ENCODE assay signal across 31 cellular contexts in genomic region chr17:28665994-28666393, GRCh38. TPM values are rescaled to one million over a fixed set of nuclear protein-coding genes. Genes with fewer than 3 reads are reported as not detected.
DNase-seq lines count a peak whose midpoint lies in the region; ATAC-seq, FAIRE-seq and TF ChIP-seq lines count a peak whose summit lies in the region.
"Had no signal": no experiment of that assay in that cellular context is flagged by ENCODE, and none has a peak within 500 bp of the region (broad histone marks: within the 10 kb centered on the region; RNA-seq: fewer than 3 reads in every experiment).

No MANE protein-coding gene starts in this region.

- H3K4me1 Mint-ChIP-seq in activated T-cell treated with anti-CD3 and anti-CD28 coated beads, Interleukin-2, amount 50 U/mL, for 24 hours (ENCODE audit: low read depth) = peaks cover 52% of the 10 kb centered on the region
- peaks cover 40% of the 10 kb centered on the region for H3K4me1 Mint-ChIP-seq in memory B cell

- ATAC-seq in memory B cell (ENCODE audit: low read depth) (no peak), GM21360 (IDR thresholded peaks at IDR 0.05; ENCODE audit: unreplicated experiment) (no peak), HG02840 (IDR thresholded peaks at IDR 0.05; ENCODE audit: low FRiP score, unreplicated experiment) (no peak)
- ATAC-seq: esophagus mucosa, heart left ventricle, mucosa of descending colon, right lobe of liver, T-cell had no signal

- H3K4me3 Mint-ChIP-seq in activated T-cell treated with anti-CD3 and anti-CD28 coated beads, Interleukin-2, amount 50 U/mL, for 24 hours = no peak overlapping the region
- H3K4me3 Mint-ChIP-seq in memory B cell = no peak overlapping the region
- H3K4me3 Mint-ChIP-seq: activated CD4-positive, alpha-beta memory T cell treated with anti-CD3 and anti-CD28 coated beads, Interleukin-2, amount 10 ng/mL, durations not matched to agents 7 days and 5 days; B cell; type B pancreatic cell had no signal

- DNase-seq in activated T-cell treated with anti-CD3 and anti-CD28 coated beads, Interleukin-2, amount 50 U/mL, for 24 hours = no peak
- DNase-seq in activated T-cell treated with anti-CD3 and anti-CD28 coated beads, Interleukin-2, amount 50 U/mL, for 1 hour = no peak
- DNase-seq in GM12891 (ENCODE audit: insufficient read length, low spot score) (no peak), OCI-M1 (lab: John Stamatoyannopoulos, UW) (peak; percentile 20), memory B cell (ENCODE audit: low spot score in 2 of 2) (no peak)
- DNase-seq in NK-92 treated with Interleukin-12 subunit alpha and Interleukin-12 subunit beta, amount 100 ng/mL, for 24 hours (lab: John Stamatoyannopoulos, UW) = no peak
- DNase-seq: activated CD4-positive, alpha-beta memory T cell treated with anti-CD3 and anti-CD28 coated beads, Interleukin-2, amount 10 ng/mL, durations not matched to agents 7 days and 5 days; activated CD4-positive, CD25-positive, alpha-beta regulatory T cell treated with anti-CD3 and anti-CD28 coated beads, Interleukin-2, amount 50 U/mL, for 72 hours; activated naive CD4-positive, alpha-beta T cell; amygdala; cortex of kidney; DMS79; foreskin fibroblast; GF-D8; heart left ventricle; kidney glomerular epithelial cell; mucosa of descending colon; NCI-H1436; NCI-H2081 treated with DMSO at 0.1 percent for 48 hours; NCI-H345; right lobe of liver; SJCRH30; stimulated activated CD4-positive, alpha-beta T cell treated with anti-CD3 and anti-CD28 coated beads, Interleukin-2, amount 100 ng/mL, for 48 hours; T-cell had no signal

- H3K27me3 Mint-ChIP-seq in activated T-cell treated with anti-CD3 and anti-CD28 coated beads, Interleukin-2, amount 50 U/mL, for 24 hours = no peaks in the 10 kb centered on the region
- H3K27me3 Mint-ChIP-seq in memory B cell = no peaks in the 10 kb centered on the region
- H3K27me3 Mint-ChIP-seq: activated CD4-positive, alpha-beta memory T cell treated with anti-CD3 and anti-CD28 coated beads, Interleukin-2, amount 10 ng/mL, durations not matched to agents 7 days and 5 days; B cell; progenitor cell of endocrine pancreas; T-cell; type B pancreatic cell had no signal

- no peaks in the 10 kb centered on the region for H3K9me3 Mint-ChIP-seq in activated T-cell treated with anti-CD3 and anti-CD28 coated beads, Interleukin-2, amount 50 U/mL, for 24 hours
- no peaks in the 10 kb centered on the region for H3K9me3 Mint-ChIP-seq in memory B cell
- H3K9me3 Mint-ChIP-seq: activated CD4-positive, alpha-beta memory T cell treated with anti-CD3 and anti-CD28 coated beads, Interleukin-2, amount 10 ng/mL, durations not matched to agents 7 days and 5 days; T-cell; type B pancreatic cell had no signal

- no peak for FAIRE-seq in GM12891 (lab: Jason Lieb, UNC)
- FAIRE-seq: RCC 7860 had no signal

- no peak for TF ChIP-seq POLR2A in GM12891 (IDR thresholded peaks at IDR 0.05; ENCODE audit: low read depth, low read length)

- peak overlapping the region; percentile 47 for H3K27ac Mint-ChIP-seq in activated T-cell treated with anti-CD3 and anti-CD28 coated beads, Interleukin-2, amount 50 U/mL, for 24 hours
- H3K27ac Mint-ChIP-seq in memory B cell = peak overlapping the region; percentile 22
- H3K27ac Mint-ChIP-seq: activated CD4-positive, alpha-beta memory T cell treated with anti-CD3 and anti-CD28 coated beads, Interleukin-2, amount 10 ng/mL, durations not matched to agents 7 days and 5 days; B cell; progenitor cell of endocrine pancreas; T-cell; type B pancreatic cell had no signal

- H3K36me3 Mint-ChIP-seq in activated T-cell treated with anti-CD3 and anti-CD28 coated beads, Interleukin-2, amount 50 U/mL, for 24 hours (ENCODE audit: low read depth) = peaks cover 81% of the 10 kb centered on the region
- peaks cover 15% of the 10 kb centered on the region for H3K36me3 Mint-ChIP-seq in memory B cell

TF ChIP-seq in GM12891, 5 proteins besides CTCF, POLR2A, EP300 and RAD21:
- TF ChIP-seq POU2F2 (IDR thresholded peaks at IDR 0.05; ENCODE audit: low read depth, low read length) (no peak), SPI1 (IDR thresholded peaks at IDR 0.05; ENCODE audit: low read depth, low read length) (peak; percentile 27; the same call in 1 of the 2 replicates)

RNA-seq across cellular contexts. Expression of gene SUPT6H, which starts 4.0 kb away (rescaled TPM):
- polyA plus RNA-seq in GM12891 (2012; ENCODE audit: low read depth, missing spikeins) = 40.8 TPM

RNA-seq across cellular contexts. Expression of gene SDF2, which starts 4.3 kb away (rescaled TPM):
- polyA plus RNA-seq in GM12891 (2012; ENCODE audit: low read depth, missing spikeins) = 28.2 TPM

RNA-seq across cellular contexts. Expression of gene BLTP2, which starts 21.0 kb away (rescaled TPM):
- 45.2 TPM for polyA plus RNA-seq in GM12891 (2012; ENCODE audit: low read depth, missing spikeins)

RNA-seq across cellular contexts. Expression of gene PROCA1, which starts 45.7 kb away (rescaled TPM):
- polyA plus RNA-seq in GM12891 (2012; ENCODE audit: low read depth, missing spikeins) = 2.1 TPM

RNA-seq across cellular contexts. Expression of gene RAB34, which starts 51.7 kb away (rescaled TPM):
- polyA plus RNA-seq in GM12891 (2012; ENCODE audit: low read depth, missing spikeins) = 5.3 TPM
